In genomic region chr20:2311329-2311728, GRCh38 we compare ENCODE assay signal across 29 cellular contexts. TPM values are rescaled to one million over a fixed set of nuclear protein-coding genes. Genes with fewer than 3 reads are reported as not detected.
"Had no signal": no experiment of that assay in that cellular context is flagged by ENCODE, and none has a peak within 500 bp of the region (broad histone marks: within the 10 kb centered on the region; RNA-seq: fewer than 3 reads in every experiment).

No MANE protein-coding gene starts in this region.

- H3K27ac ChIP-seq: coronary artery, esophagus squamous epithelium, heart right ventricle, lower lobe of right lung, parathyroid adenoma, right lobe of liver, thoracic aorta, transverse colon, vagina had no signal

- H3K4me3 ChIP-seq: coronary artery, esophagus squamous epithelium, heart right ventricle, lower lobe of right lung, right lobe of liver, thoracic aorta, transverse colon, vagina had no signal

- H3K4me1 ChIP-seq: lower lobe of right lung, parathyroid adenoma, transverse colon had no signal

- H3K27me3 ChIP-seq: esophagus squamous epithelium, right lobe of liver, transverse colon, vagina had no signal

- H3K36me3 ChIP-seq: heart right ventricle, lower lobe of right lung, right lobe of liver, thoracic aorta, transverse colon, vagina had no signal

- ATAC-seq: effector memory CD8-positive, alpha-beta T cell; left colon; left ventricle myocardium superior; natural killer cell; right lobe of liver; stimulated activated naive B cell treated with anti-CD40 and anti-IgM and Interleukin-4, amounts not matched to agents 10 μg/mL and 1 μg/mL and 100 μg/mL, for 72 hours had no signal

- H3K9me3 ChIP-seq: esophagus squamous epithelium, heart right ventricle, lower lobe of right lung, right lobe of liver, thoracic aorta, transverse colon, vagina had no signal

- DNase-seq: effector memory CD8-positive, alpha-beta T cell; erythroblast; esophagus squamous epithelium; foreskin melanocyte; glutamatergic neuron; hippocampal formation; immature natural killer cell; islet precursor cell; kidney glomerular epithelial cell; left colon; left ventricle myocardium superior; lower lobe of right lung; natural killer cell; right lobe of liver; small intestine; stimulated activated CD4-positive, alpha-beta T cell treated with anti-CD3 and anti-CD28 coated beads, Interleukin-15, amount 100 ng/mL, for 24 hours; stimulated activated CD4-positive, alpha-beta T cell treated with anti-CD3 and anti-CD28 coated beads, Interleukin-2, amount 100 ng/mL, for 48 hours; stimulated activated naive B cell treated with anti-CD40 and anti-IgM and Interleukin-4, amounts not matched to agents 10 μg/mL and 1 μg/mL and 100 μg/mL, for 72 hours; transverse colon had no signal

RNA-seq across cellular contexts. Expression of gene TGM3, which starts 15.5 kb away (rescaled TPM):
- total RNA-seq: dermis microvascular lymphatic vessel endothelial cell, heart right ventricle, left ventricle myocardium superior, mesenteric fat pad, myocyte, natural killer cell, omental fat pad, ureter had no signal
